In the genomic region with DNA sequence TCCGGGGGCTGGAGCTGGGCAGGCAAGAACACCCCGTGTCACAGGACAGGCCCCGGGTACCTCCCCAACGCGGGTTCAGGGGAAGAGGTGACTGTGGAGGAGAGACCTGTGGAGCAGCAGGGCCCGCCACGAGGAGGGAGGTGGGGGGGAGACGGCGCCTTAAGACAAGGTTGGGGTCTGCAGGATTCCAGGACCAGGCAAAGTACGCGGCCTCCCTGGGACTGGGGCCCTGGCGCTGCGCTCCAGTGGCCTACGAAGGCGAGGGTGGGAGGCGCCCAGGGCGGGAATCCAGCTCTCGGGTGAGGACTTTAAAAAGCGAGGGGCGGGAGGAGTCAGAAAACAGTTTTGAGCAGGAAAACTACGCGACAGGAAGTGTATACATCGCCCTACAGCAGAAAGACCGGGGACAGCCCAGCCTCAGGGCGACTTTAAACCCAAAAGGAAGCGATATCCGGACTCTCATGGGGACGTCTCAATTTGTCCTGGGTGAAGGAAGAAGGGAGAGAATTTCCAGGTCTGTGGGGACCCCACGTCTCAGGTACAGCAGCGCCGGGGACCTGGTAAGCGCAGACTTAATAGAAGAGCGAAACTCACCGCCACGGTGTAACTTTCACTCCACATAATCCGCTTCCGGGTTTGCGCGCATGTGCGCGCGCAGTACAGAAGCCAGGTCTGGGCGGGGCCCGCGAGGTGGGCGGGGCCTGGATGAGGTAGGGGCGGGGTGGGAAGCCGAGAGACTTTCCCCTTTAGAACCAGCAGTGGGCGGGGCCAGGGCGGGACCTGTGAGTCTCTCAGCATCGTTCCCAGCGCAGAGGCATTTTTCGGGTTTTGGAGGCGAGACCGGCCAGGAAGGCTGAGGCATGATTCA, we compare ENCODE assay signal across 8 cellular contexts. TPM values are rescaled to one million over a fixed set of nuclear protein-coding genes. Genes with fewer than 3 reads are reported as not detected.
DNase-seq lines count a peak whose midpoint lies in the region; ATAC-seq lines count a peak whose summit lies in the region.

A gene (minus strand): TSS at position 638 of the 868 bp plus-strand sequence.

- peaks cover 52% of the 10 kb centered on the region for H3K36me3 Mint-ChIP-seq in activated T-cell treated with anti-CD3 and anti-CD28 coated beads, Interleukin-2, amount 50 U/mL, for 24 hours (ENCODE audit: low read depth)

- H3K36me3 ChIP-seq in HUES6 (ENCODE audit: control insufficient read depth, insufficient read depth, low read length) (peaks cover 7% of the 10 kb centered on the region), muscle layer of colon (ENCODE audit: insufficient read depth, low read length) (no peaks in the 10 kb centered on the region)

- no peaks in the 10 kb centered on the region for H3K27me3 ChIP-seq in HUES6 (ENCODE audit: control insufficient read depth, insufficient read depth, low read length)
- H3K27me3 ChIP-seq in muscle layer of colon (ENCODE audit: control insufficient read depth in 1 of 2, insufficient read depth in 2 of 2, low read length in 2 of 2), result no peaks in the 10 kb centered on the region

- peak; percentile 88 for ATAC-seq in GM21381 (IDR thresholded peaks at IDR 0.05; ENCODE audit: unreplicated experiment)
- ATAC-seq in esophagus mucosa, result peak; percentile 100

- peaks cover 23% of the 10 kb centered on the region for H3K9me3 Mint-ChIP-seq in activated T-cell treated with anti-CD3 and anti-CD28 coated beads, Interleukin-2, amount 50 U/mL, for 24 hours

- peaks cover 21% of the 10 kb centered on the region for H3K4me1 Mint-ChIP-seq in activated T-cell treated with anti-CD3 and anti-CD28 coated beads, Interleukin-2, amount 50 U/mL, for 24 hours (ENCODE audit: low read depth)

- H3K4me3 ChIP-seq in HUES6 (ENCODE audit: low read depth, low read length) (peak within 1 kb of the TSS; percentile 98), muscle layer of colon (ENCODE audit: low read depth in 1 of 2, low read length in 2 of 2) (peak within 1 kb of the TSS; percentile 34 to 93)

- peak within 1 kb of the TSS; percentile 88 for H3K4me3 Mint-ChIP-seq in activated T-cell treated with anti-CD3 and anti-CD28 coated beads, Interleukin-2, amount 50 U/mL, for 24 hours

- H3K9ac ChIP-seq in HUES6 (ENCODE audit: low read length), result peak within 1 kb of the TSS; percentile 93
- peak within 1 kb of the TSS; percentile 80 for H3K9ac ChIP-seq in muscle layer of colon (ENCODE audit: low read length)

- peak within 1 kb of the TSS; percentile 90 for H3K27ac ChIP-seq in HUES6 (ENCODE audit: low read depth, low read length)
- H3K27ac ChIP-seq in muscle layer of colon (ENCODE audit: low read depth, low read length), result peak within 1 kb of the TSS; percentile 73

- H3K27ac Mint-ChIP-seq in activated T-cell treated with anti-CD3 and anti-CD28 coated beads, Interleukin-2, amount 50 U/mL, for 24 hours, result peak within 1 kb of the TSS; percentile 95

- peak; percentile 90 for DNase-seq in CMK (ENCODE audit: low read depth)
- DNase-seq in OCI-M2 (lab: John Stamatoyannopoulos, UW; ENCODE audit: unreplicated experiment), result peak; percentile 58
- peak; percentile 91 for DNase-seq in activated T-cell treated with anti-CD3 and anti-CD28 coated beads, Interleukin-2, amount 50 U/mL, for 24 hours
- DNase-seq in stimulated activated CD8-positive, alpha-beta memory T cell treated with anti-CD3 and anti-CD28 coated beads, Interleukin-7, amount 100 ng/mL, for 1 hour (ENCODE audit: low read depth in 2 of 2), result peak; percentile 62 to 79

- H3K27me3 Mint-ChIP-seq in activated T-cell treated with anti-CD3 and anti-CD28 coated beads, Interleukin-2, amount 50 U/mL, for 24 hours, result no peaks in the 10 kb centered on the region

- H3K4me1 ChIP-seq in HUES6 (ENCODE audit: control insufficient read depth, insufficient read depth, low read length), result 0 out of 2 replicates have a peak, but pooled peaks cover 4% of the 10 kb centered on the region
- H3K4me1 ChIP-seq in muscle layer of colon (ENCODE audit: insufficient read depth, low read length), result peaks cover 10% of the 10 kb centered on the region

- H3K9me3 ChIP-seq in HUES6 (ENCODE audit: control insufficient read depth, insufficient read depth, low read depth, low read length), result no peaks in the 10 kb centered on the region
- H3K9me3 ChIP-seq in muscle layer of colon (ENCODE audit: low read length), result no peaks in the 10 kb centered on the region

RNA-seq across cellular contexts. Expression of the gene that starts here (rescaled TPM):
- total RNA-seq in esophagus mucosa, result 10.7 TPM

Comparison
In these comparisons a context has a peak if more than half of its experiments do, and no peak if none do; other contexts are left out.
1. Peak in every context shown above with its lines: DNase-seq, ATAC-seq, H3K4me3 ChIP-seq and H3K27ac ChIP-seq.